In genomic region chr11:70615036-70615875, GRCh38 we compare ENCODE assay signal across 8 cellular contexts.
"Had no signal": no experiment of that assay in that cellular context is flagged by ENCODE, and none has a peak within 500 bp of the region (broad histone marks: within the 10 kb centered on the region; RNA-seq: fewer than 3 reads in every experiment).

No MANE protein-coding gene starts in this region.

- H3K36me3 ChIP-seq: HAP-1 had no signal

- H3K27ac ChIP-seq: GM23248, HL-60 had no signal

- H3K9me3 ChIP-seq: HAP-1 had no signal

- H3K4me1 ChIP-seq: HAP-1 had no signal

- H3K9ac ChIP-seq: GM23248 had no signal

- ATAC-seq: HCT116 had no signal

- H3K4me3 ChIP-seq: GM23248, HAP-1 had no signal

- H2AFZ ChIP-seq: GM23248 had no signal

- DNase-seq: GM23248, GOT3, H7, IMR-90, KBM-7 had no signal
